1 cellular context compared by ENCODE assay signal in genomic region chr2:210337159-210337558, GRCh38.
TF ChIP-seq lines count a peak whose summit lies in the region.

No MANE protein-coding gene starts in this region.

TF ChIP-seq in HCT116, 20 proteins besides CTCF, POLR2A, EP300 and RAD21 (continued from another document):
- no peak for TF ChIP-seq REST (IDR thresholded peaks at IDR 0.05; ENCODE audit: low read depth)
- TF ChIP-seq TCF7L2 (IDR thresholded peaks at IDR 0.05; ENCODE audit: borderline replicate concordance, extremely low read depth, insufficient read depth, insufficient read length): no peak
- TF ChIP-seq ZBTB33 (IDR thresholded peaks at IDR 0.05; ENCODE audit: extremely low read depth, insufficient replicate concordance, low read length): no peak
- TF ChIP-seq SRF (IDR thresholded peaks at IDR 0.05; ENCODE audit: low read depth): no peak
- TF ChIP-seq ZFX (IDR thresholded peaks at IDR 0.05): no peak
- TF ChIP-seq EGR1 (IDR thresholded peaks at IDR 0.05; ENCODE audit: low read depth): no peak
- TF ChIP-seq SP1 (IDR thresholded peaks at IDR 0.05; ENCODE audit: low read depth): no peak
- no peak for TF ChIP-seq POLR2AphosphoS5 (IDR thresholded peaks at IDR 0.05; ENCODE audit: low read depth, low read length)
- no peak for TF ChIP-seq SIN3A (IDR thresholded peaks at IDR 0.05; ENCODE audit: low read depth)
- no peak for TF ChIP-seq ELF1 (IDR thresholded peaks at IDR 0.05; ENCODE audit: borderline replicate concordance, low read depth)
